23 cellular contexts compared by ENCODE assay signal in genomic region chr11:77179681-77180080, GRCh38. TPM values are rescaled to one million over a fixed set of nuclear protein-coding genes. Genes with fewer than 3 reads are reported as not detected.
DNase-seq lines count a peak whose midpoint lies in the region; ATAC-seq and TF ChIP-seq lines count a peak whose summit lies in the region.
"Had no signal": no experiment of that assay in that cellular context is flagged by ENCODE, and none has a peak within 500 bp of the region (broad histone marks: within the 10 kb centered on the region; RNA-seq: fewer than 3 reads in every experiment).

No MANE protein-coding gene starts in this region.

- intact Hi-C loops in Right ventricle myocardium inferior (cut with DNase I) = no loop called here
- intact Hi-C loops in cardiac septum (cut with DNase I) = no loop called here
- intact Hi-C loops in lower lobe of right lung (cut with DNase I) = no loop called here

- H3K4me3 ChIP-seq in lower lobe of right lung = no peak overlapping the region
- H3K4me3 ChIP-seq: BLaER1 treated with 17β-estradiol and CSF1 and Interleukin-3, amounts not matched to agents 10 nM and 100 nM; GM12878; GM23338 had no signal

- H3K27me3 Mint-ChIP-seq in stimulated activated naive CD8-positive, alpha-beta T cell treated with anti-CD3 and anti-CD28 coated beads, Interleukin-15, amount 100 ng/mL, for 72 hours = no peaks in the 10 kb centered on the region
- H3K27me3 Mint-ChIP-seq: CD4-positive, alpha-beta T cell had no signal

- H3K9me3 ChIP-seq in lower lobe of right lung = no peaks in the 10 kb centered on the region
- H3K9me3 ChIP-seq: BE2C; BLaER1 treated with 17β-estradiol and CSF1 and Interleukin-3, amounts not matched to agents 10 nM and 100 nM had no signal

- ATAC-seq in Right ventricle myocardium inferior = no peak
- peak; percentile 14 for ATAC-seq in stimulated activated naive CD8-positive, alpha-beta T cell treated with anti-CD3 and anti-CD28 coated beads, Interleukin-15, amount 100 ng/mL, for 72 hours
- no peak for ATAC-seq in stimulated activated naive CD8-positive, alpha-beta T cell treated with anti-CD3 and anti-CD28 coated beads, Interleukin-15, Interleukin-2, amounts not matched to agents 100 U/mL and 50 U/mL, for 24 hours
- no peak for ATAC-seq in lower lobe of right lung
- ATAC-seq: GM12878, GM23338, HCT116 had no signal

- DNase-seq in Right ventricle myocardium inferior (ENCODE audit: missing footprints) = peak; percentile 44
- DNase-seq in cardiac septum (ENCODE audit: low spot score) = no peak
- no peak for DNase-seq in stimulated activated naive CD8-positive, alpha-beta T cell treated with anti-CD3 and anti-CD28 coated beads, Interleukin-15, amount 100 ng/mL, for 72 hours
- DNase-seq in stimulated activated naive CD8-positive, alpha-beta T cell treated with anti-CD3 and anti-CD28 coated beads, Interleukin-15, Interleukin-2, amounts not matched to agents 100 U/mL and 50 U/mL, for 24 hours = no peak
- peak; percentile 43 for DNase-seq in lower lobe of right lung
- no peak for DNase-seq in NCI-H526 treated with DMSO at 0.1 percent for 48 hours (lab: John Stamatoyannopoulos, UW)
- DNase-seq in AG08396 (ENCODE audit: low spot score) = no peak
- DNase-seq in stimulated activated CD4-positive, alpha-beta T cell treated with anti-CD3 and anti-CD28 coated beads, Interleukin-4, amount 100 ng/mL, for 24 hours = no peak
- DNase-seq: AML-193; BE2C; CD4-positive, alpha-beta T cell; CD8-positive, alpha-beta memory T cell; DMS 273 treated with DMSO at 0.1 percent for 48 hours; DMS79; EL; GDM1; H9 had no signal

- no peak overlapping the region for H3K4me3 Mint-ChIP-seq in stimulated activated naive CD8-positive, alpha-beta T cell treated with anti-CD3 and anti-CD28 coated beads, Interleukin-15, amount 100 ng/mL, for 72 hours
- H3K4me3 Mint-ChIP-seq: CD14-positive monocyte; CD4-positive, alpha-beta T cell; CD8-positive, alpha-beta memory T cell; GM23338; H9 had no signal

- H3K36me3 ChIP-seq in lower lobe of right lung = no peaks in the 10 kb centered on the region
- H3K36me3 ChIP-seq: BE2C had no signal

- H3K27ac ChIP-seq in lower lobe of right lung = no peak overlapping the region
- H3K27ac ChIP-seq: 22Rv1; BLaER1 treated with 17β-estradiol and CSF1 and Interleukin-3, amounts not matched to agents 10 nM and 100 nM had no signal

- peaks cover 12% of the 10 kb centered on the region for H3K4me1 Mint-ChIP-seq in stimulated activated naive CD8-positive, alpha-beta T cell treated with anti-CD3 and anti-CD28 coated beads, Interleukin-15, amount 100 ng/mL, for 72 hours
- H3K4me1 Mint-ChIP-seq: CD8-positive, alpha-beta memory T cell had no signal

- no peaks in the 10 kb centered on the region for H3K4me1 ChIP-seq in lower lobe of right lung
- H3K4me1 ChIP-seq: BE2C had no signal

- H3K27ac Mint-ChIP-seq in stimulated activated naive CD8-positive, alpha-beta T cell treated with anti-CD3 and anti-CD28 coated beads, Interleukin-15, amount 100 ng/mL, for 72 hours = no peak overlapping the region
- H3K27ac Mint-ChIP-seq: CD14-positive monocyte; CD4-positive, alpha-beta T cell; CD8-positive, alpha-beta memory T cell; GM23338; H9 had no signal

- peaks cover 0 to 7% of the 10 kb centered on the region in 2 donors for H3K9me3 Mint-ChIP-seq in stimulated activated naive CD8-positive, alpha-beta T cell treated with anti-CD3 and anti-CD28 coated beads, Interleukin-15, amount 100 ng/mL, for 72 hours
- H3K9me3 Mint-ChIP-seq: CD8-positive, alpha-beta memory T cell; H9 had no signal

- peaks cover 3% of the 10 kb centered on the region for H3K27me3 ChIP-seq in lower lobe of right lung (ENCODE audit: low read depth)
- H3K27me3 ChIP-seq: BE2C; BLaER1 treated with 17β-estradiol and CSF1 and Interleukin-3, amounts not matched to agents 10 nM and 100 nM had no signal

- TF ChIP-seq CTCF in lower lobe of right lung (IDR thresholded peaks at IDR 0.05) = no peak

RNA-seq across cellular contexts. Expression of gene MYO7A, which starts 51.6 kb away (rescaled TPM):
- total RNA-seq in Right ventricle myocardium inferior = 7.0 TPM
- total RNA-seq in cardiac septum = 3.0 TPM
- total RNA-seq in lower lobe of right lung = 5.5 TPM

Comparison
In these comparisons a context has a peak if more than half of its experiments do, and no peak if none do; other contexts are left out.
1. DNase-seq: peak in Right ventricle myocardium inferior (single experiment) and lower lobe of right lung (single experiment); none in cardiac septum (single experiment), stimulated activated naive CD8-positive, alpha-beta T cell treated with anti-CD3 and anti-CD28 coated beads, Interleukin-15, amount 100 ng/mL, for 72 hours (0 of 2), stimulated activated naive CD8-positive, alpha-beta T cell treated with anti-CD3 and anti-CD28 coated beads, Interleukin-15, Interleukin-2, amounts not matched to agents 100 U/mL and 50 U/mL, for 24 hours (single experiment), NCI-H526 treated with DMSO at 0.1 percent for 48 hours (single experiment), AG08396 (single experiment) and stimulated activated CD4-positive, alpha-beta T cell treated with anti-CD3 and anti-CD28 coated beads, Interleukin-4, amount 100 ng/mL, for 24 hours (single experiment).